Comparison of ENCODE assay signal across 8 cellular contexts in the genomic region with DNA sequence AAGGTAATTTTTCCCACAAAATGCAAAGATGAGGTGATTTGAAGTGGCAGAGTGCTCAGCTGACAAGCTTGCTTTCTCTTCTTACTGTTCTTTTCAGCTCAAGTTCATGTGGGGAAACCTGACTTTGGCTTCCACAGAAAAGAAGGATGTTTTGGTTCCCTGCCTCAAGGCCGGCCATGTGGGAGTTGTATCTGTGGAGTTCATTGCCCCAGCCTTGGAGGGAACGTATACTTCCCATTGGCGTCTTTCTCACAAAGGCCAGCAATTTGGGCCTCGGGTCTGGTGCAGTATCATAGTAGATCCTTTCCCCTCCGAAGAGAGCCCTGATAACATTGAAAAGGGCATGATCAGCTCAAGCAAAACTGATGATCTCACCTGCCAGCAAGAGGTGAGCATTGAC. TPM values are rescaled to one million over a fixed set of nuclear protein-coding genes. Genes with fewer than 3 reads are reported as not detected.
"Had no signal": no experiment of that assay in that cellular context is flagged by ENCODE, and none has a peak within 500 bp of the region (broad histone marks: within the 10 kb centered on the region; RNA-seq: fewer than 3 reads in every experiment).

No MANE protein-coding gene starts in this region.

- H3K9me3 ChIP-seq: HAP-1 had no signal

- H3K4me3 Mint-ChIP-seq: GM23338, HFFc6 had no signal

- DNase-seq: HFFc6 had no signal

- H2AFZ ChIP-seq: GM23338 had no signal

- H3K27ac Mint-ChIP-seq: GM23338, HFFc6 had no signal

- H3K4me2 ChIP-seq: GM23338 had no signal

- H3K4me1 ChIP-seq: HAP-1 had no signal

- H3K9me3 Mint-ChIP-seq: GM23338, HFFc6 had no signal

- H3K4me1 Mint-ChIP-seq: GM23338 had no signal

- H3K27ac ChIP-seq: HL-60 had no signal

- H3K4me3 ChIP-seq: GM23338, HAP-1, K562 had no signal

RNA-seq across cellular contexts. Expression of gene CCDC200, which starts 35.2 kb away (rescaled TPM):
- total RNA-seq: GM23338, H1, HepG2, HFFc6, HT1080, K562 had no signal
- polyA plus RNA-seq: GM23338, HepG2 had no signal

RNA-seq across cellular contexts. Expression of gene RNU2-1, which starts 40.5 kb away (rescaled TPM):
- total RNA-seq: GM23338, HepG2, HT1080 had no signal
- polyA plus RNA-seq: H1, HepG2, K562 had no signal
